20 cellular contexts compared by ENCODE assay signal in the genomic region with DNA sequence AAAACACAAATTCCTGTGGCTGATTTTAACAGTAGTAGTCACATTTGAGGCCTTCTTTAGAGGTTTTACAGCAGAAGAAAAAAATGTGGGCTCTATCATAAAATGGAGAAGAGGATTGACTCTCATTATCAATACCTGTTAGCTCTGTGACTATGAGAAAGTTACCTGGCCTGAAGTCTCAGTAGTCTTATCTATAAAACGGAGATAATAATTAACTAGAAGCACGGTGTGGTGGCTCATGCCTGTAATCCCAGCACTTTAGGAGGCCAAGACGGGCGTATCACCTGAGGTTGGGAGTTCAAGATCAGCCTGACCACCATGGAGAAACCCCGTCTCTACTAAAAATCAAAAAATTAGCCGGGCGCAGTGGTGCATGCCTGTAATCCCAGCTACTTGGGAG.
"Had no signal": no experiment of that assay in that cellular context is flagged by ENCODE, and none has a peak within 500 bp of the region (broad histone marks: within the 10 kb centered on the region; RNA-seq: fewer than 3 reads in every experiment).

No MANE protein-coding gene starts in this region.

- H3K4me1 Mint-ChIP-seq: activated CD4-positive, alpha-beta T cell treated with anti-CD3 and anti-CD28 coated beads, Interleukin-2, amount 10 ng/mL, durations not matched to agents 7 days and 5 days had no signal

- H3K27ac Mint-ChIP-seq: activated CD4-positive, alpha-beta memory T cell treated with anti-CD3 and anti-CD28 coated beads for 36 hours; activated naive CD4-positive, alpha-beta T cell treated with anti-CD3 and anti-CD28 coated beads for 36 hours; activated naive CD8-positive, alpha-beta T cell; activated T-helper 17 cell treated with anti-CD3 and anti-CD28 coated beads, Interleukin-2, amount 50 U/mL, for 72 hours had no signal

- FAIRE-seq: RCC 7860 had no signal

- H3K36me3 Mint-ChIP-seq: activated CD4-positive, alpha-beta memory T cell treated with anti-CD3 and anti-CD28 coated beads for 36 hours had no signal

- H3K4me3 Mint-ChIP-seq: activated CD4-positive, alpha-beta memory T cell treated with anti-CD3 and anti-CD28 coated beads for 36 hours; activated CD4-positive, alpha-beta T cell treated with anti-CD3 and anti-CD28 coated beads, Interleukin-2, amount 10 ng/mL, durations not matched to agents 7 days and 5 days; activated naive CD4-positive, alpha-beta T cell treated with anti-CD3 and anti-CD28 coated beads for 36 hours; activated naive CD8-positive, alpha-beta T cell; activated T-helper 17 cell treated with anti-CD3 and anti-CD28 coated beads, Interleukin-2, amount 50 U/mL, for 72 hours had no signal

- H3K9ac ChIP-seq: KMS-11 had no signal

- H3K4me2 ChIP-seq: KMS-11 had no signal

- H3K27ac ChIP-seq: KMS-11, VCaP had no signal

- H3K9me3 Mint-ChIP-seq: activated CD4-positive, alpha-beta memory T cell treated with anti-CD3 and anti-CD28 coated beads for 36 hours; activated CD4-positive, alpha-beta T cell treated with anti-CD3 and anti-CD28 coated beads, Interleukin-2, amount 10 ng/mL, durations not matched to agents 7 days and 5 days; activated naive CD4-positive, alpha-beta T cell treated with anti-CD3 and anti-CD28 coated beads for 36 hours; activated T-helper 17 cell treated with anti-CD3 and anti-CD28 coated beads, Interleukin-2, amount 50 U/mL, for 72 hours had no signal

- DNase-seq: activated CD4-positive, alpha-beta memory T cell treated with anti-CD3 and anti-CD28 coated beads for 36 hours; activated CD4-positive, alpha-beta T cell treated with anti-CD3 and anti-CD28 coated beads, Interleukin-2, amount 10 ng/mL, durations not matched to agents 7 days and 5 days; activated CD4-positive, CD25-positive, alpha-beta regulatory T cell; activated gamma-delta T cell; activated naive CD4-positive, alpha-beta T cell treated with anti-CD3 and anti-CD28 coated beads for 36 hours; activated T-cell treated with anti-CD3 and anti-CD28 coated beads for 4 hours; activated T-cell treated with anti-CD3 and anti-CD28 coated beads, Interleukin-2, amount 50 U/mL, for 48 hours; cerebellar nuclear complex; NCI-H1105 treated with DMSO at 0.1 percent for 48 hours; NCI-H1436 treated with DMSO at 0.1 percent for 48 hours; NCI-H187; NCI-H2081; NCI-H524; SHP77 treated with DMSO at 0.1 percent for 48 hours; T-helper 1 cell had no signal

- ATAC-seq: activated T-helper 17 cell treated with anti-CD3 and anti-CD28 coated beads, Interleukin-2, amount 50 U/mL, for 72 hours had no signal
